Comparison of ENCODE assay signal across 8 cellular contexts in genomic region chr15:74311734-74312444, GRCh38. TPM values are rescaled to one million over a fixed set of nuclear protein-coding genes. Genes with fewer than 3 reads are reported as not detected.
DNase-seq lines count a peak whose midpoint lies in the region; ATAC-seq and TF ChIP-seq lines count a peak whose summit lies in the region.

No MANE protein-coding gene starts in this region.

- CTCF ChIA-PET in BJ (lab: Yijun Ruan, JAX): interaction anchor here (0.6 to 9.2 kb wide), 14 partner anchors 11 to 342 kb away, joined by 3 to 278 read pairs (median 4); no protein-coding TSS in a partner anchor
- CTCF ChIA-PET in HEK293T (lab: Yijun Ruan, JAX): interaction anchor here (0.9 to 5.8 kb wide), 12 partner anchors 10 to 264 kb away, joined by 3 to 97 read pairs (median 4); partner anchors contain the start of genes ISLR2 and STRA6

- TF ChIP-seq CTCF in BJ (IDR thresholded peaks at IDR 0.05; ENCODE audit: insufficient read depth, low read depth, low read length) (peak; percentile 80), transverse colon (IDR thresholded peaks at IDR 0.05) (peak in 2 of 5 experiments; percentile 14 to 19)

- no peak overlapping the region for H3K27ac Mint-ChIP-seq in activated T-cell treated with anti-CD3 and anti-CD28 coated beads, Interleukin-2, amount 50 U/mL, for 72 hours

- H3K4me3 Mint-ChIP-seq in activated T-cell treated with anti-CD3 and anti-CD28 coated beads, Interleukin-2, amount 50 U/mL, for 72 hours: no peak overlapping the region

- H3K9me3 ChIP-seq in transverse colon: no peaks in the 10 kb centered on the region

- POLR2A ChIA-PET in BJ (lab: Charles Lee) (no interaction called here), HEK293T (lab: Yijun Ruan, JAX) (no interaction called here)

- no peak for ATAC-seq in HG02642 (IDR thresholded peaks at IDR 0.05; ENCODE audit: poor library complexity, unreplicated experiment)
- ATAC-seq in activated T-cell treated with anti-CD3 and anti-CD28 coated beads, Interleukin-2, amount 50 U/mL, for 72 hours (replicated peaks in 1 of 2): no peak

- H3K27me3 ChIP-seq in BJ (ENCODE audit: control insufficient read depth, insufficient read depth, low read length) (peaks cover 16% of the 10 kb centered on the region), transverse colon (peaks cover 30% of the 10 kb centered on the region)

- DNase-seq in BJ (ENCODE audit: low read depth) (no peak), HEK293T (ENCODE audit: extremely low spot score) (peak; percentile 39), SK-N-DZ (ENCODE audit: low spot score) (peak; percentile 84), iPS-NIHi7 (ENCODE audit: extremely low spot score) (peak; percentile 67), transverse colon (no peak), hippocampal formation (lab: John Stamatoyannopoulos, UW) (no peak)
- DNase-seq in activated T-cell treated with anti-CD3 and anti-CD28 coated beads, Interleukin-2, amount 50 U/mL, for 72 hours: no peak

- H3K4me1 ChIP-seq in transverse colon: no peaks in the 10 kb centered on the region

- 27 to 49% methylated on average over 3 to 13 of the region's 13 CpGs for WGBS in transverse colon (ENCODE audit: low coverage in 1 of 2), 2 donors

- intact Hi-C loops in transverse colon (cut with DNase I; ENCODE audit: low total_unique reads): loop anchor here (1.0 kb wide), 1 partner anchor 186 kb away; no protein-coding TSS in a partner anchor

- no peaks in the 10 kb centered on the region for H3K27me3 Mint-ChIP-seq in activated T-cell treated with anti-CD3 and anti-CD28 coated beads, Interleukin-2, amount 50 U/mL, for 72 hours (ENCODE audit: low read depth)

- no peak for TF ChIP-seq EP300 in transverse colon (IDR thresholded peaks at IDR 0.05; ENCODE audit: low read depth)

- H3K36me3 Mint-ChIP-seq in activated T-cell treated with anti-CD3 and anti-CD28 coated beads, Interleukin-2, amount 50 U/mL, for 72 hours (ENCODE audit: insufficient read depth in 2 of 2): no peaks in the 10 kb centered on the region

- in situ Hi-C loops in transverse colon (cut with MboI; ENCODE audit: low pct_ligation_motif_present in 1 of 4, low pct_unique_long_range_greater_than_20kb in 1 of 4, low sequenced_read_pairs in 3 of 4): loop anchor here in 2 of 4 donors (25.0 kb wide), 3 partner anchors 175 to 375 kb away; partner anchors contain the start of genes ISLR2 (in 1 of the 2) and LOXL1 (in 1 of the 2)

- H3K36me3 ChIP-seq in BJ (ENCODE audit: control insufficient read depth, insufficient read depth, low read length): no peaks in the 10 kb centered on the region
- no peaks in the 10 kb centered on the region for H3K36me3 ChIP-seq in transverse colon

- TF ChIP-seq POLR2A in transverse colon (IDR thresholded peaks at IDR 0.05): no peak

- H3K27ac ChIP-seq in transverse colon: no peak overlapping the region

- H3K4me3 ChIP-seq in BJ (ENCODE audit: low read depth, low read length) (no peak overlapping the region), transverse colon (no peak overlapping the region)

- peaks cover 13% of the 10 kb centered on the region for H3K4me1 Mint-ChIP-seq in activated T-cell treated with anti-CD3 and anti-CD28 coated beads, Interleukin-2, amount 50 U/mL, for 72 hours (ENCODE audit: low read depth)

- no peaks in the 10 kb centered on the region for H3K9me3 Mint-ChIP-seq in activated T-cell treated with anti-CD3 and anti-CD28 coated beads, Interleukin-2, amount 50 U/mL, for 72 hours

TF ChIP-seq in HEK293T, 16 proteins besides CTCF, POLR2A, EP300 and RAD21:
- TF ChIP-seq FOXK2 (IDR thresholded peaks at IDR 0.05) (no peak), BHLHE40 (IDR thresholded peaks at IDR 0.05; ENCODE audit: borderline replicate concordance) (no peak), TARDBP (IDR thresholded peaks at IDR 0.05) (no peak), ARNT (IDR thresholded peaks at IDR 0.05) (no peak), LEF1 (IDR thresholded peaks at IDR 0.05; ENCODE audit: borderline replicate concordance) (no peak), SP1 (IDR thresholded peaks at IDR 0.05) (no peak), ELF4 (IDR thresholded peaks at IDR 0.05) (no peak), FOXM1 (IDR thresholded peaks at IDR 0.05; ENCODE audit: borderline replicate concordance) (no peak), HDGF (IDR thresholded peaks at IDR 0.05; ENCODE audit: borderline replicate concordance) (no peak), SUZ12 (IDR thresholded peaks at IDR 0.05) (no peak)

RNA-seq across cellular contexts. Expression of gene CYP11A1, which starts 55.6 kb away (rescaled TPM):
- polyA plus RNA-seq in BJ (2011; rRNA removed): 0.63 and 0.70 TPM in 2 replicates
- polyA minus RNA-seq in BJ (2011; rRNA and poly(A)+ RNA removed): 0.33 and 0.46 TPM in 2 replicates
- not detected in 2 replicates for polyA plus RNA-seq in SK-N-DZ (2014; cell fraction: cytosol; rRNA removed)
- not detected in 2 replicates for polyA plus RNA-seq in SK-N-DZ (2014; cell fraction: nucleus; rRNA removed)
- under 1 TPM in 2 of 4 donors, not detected in 2; 0.40 to 0.79 TPM for total RNA-seq in transverse colon
- under 1 TPM; 0.21 to 0.26 TPM for total RNA-seq in activated T-cell treated with anti-CD3 and anti-CD28 coated beads, Interleukin-2, amount 50 U/mL, for 72 hours

Comparison
In these comparisons a context has a peak if more than half of its experiments do, and no peak if none do; other contexts are left out.
1. DNase-seq: peak in HEK293T (single experiment), SK-N-DZ (single experiment) and iPS-NIHi7 (single experiment); none in BJ (single experiment), transverse colon (single experiment), hippocampal formation (0 of 2) and activated T-cell treated with anti-CD3 and anti-CD28 coated beads, Interleukin-2, amount 50 U/mL, for 72 hours (0 of 2).